ENCODE assay signal across 32 cellular contexts in genomic region chr3:37279858-37280257, GRCh38.
"Had no signal": no experiment of that assay in that cellular context is flagged by ENCODE, and none has a peak within 500 bp of the region (broad histone marks: within the 10 kb centered on the region; RNA-seq: fewer than 3 reads in every experiment).

No MANE protein-coding gene starts in this region.

- FAIRE-seq: TTC549 had no signal

- ATAC-seq: activated CD8-positive, alpha-beta memory T cell treated with anti-CD3 and anti-CD28 coated beads, Interleukin-2, amount 10 ng/mL, durations not matched to agents 7 days and 5 days; activated naive CD4-positive, alpha-beta T cell treated with anti-CD3 and anti-CD28 coated beads, Interleukin-2, amount 50 U/mL, for 72 hours; activated naive CD8-positive, alpha-beta T cell treated with anti-CD3 and anti-CD28 coated beads, Interleukin-2, amount 50 U/mL, for 24 hours; Panc1 had no signal

- H3K27ac ChIP-seq: brain microvascular endothelial cell, cardiac muscle cell, SJSA1 had no signal

- H3K9me3 ChIP-seq: MG63, SJSA1 had no signal

- H3K4me1 Mint-ChIP-seq: activated B cell treated with CpG ODN at 0.5 μM for 24 hours; activated CD8-positive, alpha-beta memory T cell treated with anti-CD3 and anti-CD28 coated beads, Interleukin-2, amount 10 ng/mL, durations not matched to agents 7 days and 5 days had no signal

- H3K4me3 Mint-ChIP-seq: activated B cell treated with CpG ODN at 0.5 μM for 24 hours; activated CD4-positive, alpha-beta T cell treated with anti-CD3 and anti-CD28 coated beads, Interleukin-2, amount 10 ng/mL, durations not matched to agents 24 days and 14 days; activated CD8-positive, alpha-beta memory T cell treated with anti-CD3 and anti-CD28 coated beads, Interleukin-2, amount 10 ng/mL, durations not matched to agents 7 days and 5 days; activated naive CD8-positive, alpha-beta T cell treated with anti-CD3 and anti-CD28 coated beads, Interleukin-2, amount 50 U/mL, for 24 hours; activated T-cell treated with anti-CD3 and anti-CD28 coated beads, Interleukin-2, amount 50 U/mL, for 24 hours; activated T-helper 1 cell treated with anti-CD3 and anti-CD28 coated beads, Interleukin-12 subunit alpha, Interleukin-12 subunit beta, Interleukin-2, Interleukin-4 antibody, amounts not matched to agents 30 ng/mL and 10 ng/mL and 1 ng/mL, durations not matched to agents 14 hours and 24 hours and 36 hours had no signal

- H3K36me3 ChIP-seq: MG63 had no signal

- H3K4me3 ChIP-seq: cardiac muscle cell, MG63, SJSA1 had no signal

- H3K27me3 Mint-ChIP-seq: activated B cell treated with CpG ODN at 0.5 μM for 24 hours; activated CD4-positive, alpha-beta T cell treated with anti-CD3 and anti-CD28 coated beads, Interleukin-2, amount 10 ng/mL, durations not matched to agents 24 days and 14 days; activated CD8-positive, alpha-beta memory T cell treated with anti-CD3 and anti-CD28 coated beads, Interleukin-2, amount 10 ng/mL, durations not matched to agents 7 days and 5 days; activated naive CD8-positive, alpha-beta T cell treated with anti-CD3 and anti-CD28 coated beads, Interleukin-2, amount 50 U/mL, for 24 hours; activated T-cell treated with anti-CD3 and anti-CD28 coated beads, Interleukin-2, amount 50 U/mL, for 24 hours had no signal

- H3K9me3 Mint-ChIP-seq: activated B cell treated with CpG ODN at 0.5 μM for 24 hours; activated CD4-positive, alpha-beta T cell treated with anti-CD3 and anti-CD28 coated beads, Interleukin-2, amount 10 ng/mL, durations not matched to agents 24 days and 14 days; activated naive CD4-positive, alpha-beta T cell treated with anti-CD3 and anti-CD28 coated beads, Interleukin-2, amount 50 U/mL, for 72 hours; activated naive CD8-positive, alpha-beta T cell treated with anti-CD3 and anti-CD28 coated beads, Interleukin-2, amount 50 U/mL, for 24 hours; activated T-cell treated with anti-CD3 and anti-CD28 coated beads, Interleukin-2, amount 50 U/mL, for 24 hours; activated T-helper 1 cell treated with anti-CD3 and anti-CD28 coated beads, Interleukin-12 subunit alpha, Interleukin-12 subunit beta, Interleukin-2, Interleukin-4 antibody, amounts not matched to agents 30 ng/mL and 10 ng/mL and 1 ng/mL, durations not matched to agents 14 hours and 24 hours and 36 hours had no signal

- H3K27ac Mint-ChIP-seq: activated B cell treated with CpG ODN at 0.5 μM for 24 hours; activated CD4-positive, alpha-beta T cell treated with anti-CD3 and anti-CD28 coated beads, Interleukin-2, amount 10 ng/mL, durations not matched to agents 24 days and 14 days; activated CD8-positive, alpha-beta memory T cell treated with anti-CD3 and anti-CD28 coated beads, Interleukin-2, amount 10 ng/mL, durations not matched to agents 7 days and 5 days; activated naive CD8-positive, alpha-beta T cell treated with anti-CD3 and anti-CD28 coated beads, Interleukin-2, amount 50 U/mL, for 24 hours; activated T-cell treated with anti-CD3 and anti-CD28 coated beads, Interleukin-2, amount 50 U/mL, for 24 hours; activated T-helper 1 cell treated with anti-CD3 and anti-CD28 coated beads, Interleukin-12 subunit alpha, Interleukin-12 subunit beta, Interleukin-2, Interleukin-4 antibody, amounts not matched to agents 30 ng/mL and 10 ng/mL and 1 ng/mL, durations not matched to agents 14 hours and 24 hours and 36 hours had no signal

- H3K27me3 ChIP-seq: brain microvascular endothelial cell, cardiac muscle cell, MG63, SJSA1 had no signal

- DNase-seq: activated B cell treated with CpG ODN at 0.5 μM for 24 hours; activated CD4-positive, alpha-beta T cell treated with anti-CD3 and anti-CD28 coated beads for 1 hour; activated CD4-positive, alpha-beta T cell treated with anti-CD3 and anti-CD28 coated beads, Interleukin-2, amount 10 ng/mL, durations not matched to agents 24 days and 14 days; activated CD4-positive, alpha-beta T cell treated with anti-CD3 and anti-CD28 coated beads, Interleukin-2, amount 50 U/mL, for 48 hours; activated CD8-positive, alpha-beta memory T cell treated with anti-CD3 and anti-CD28 coated beads, Interleukin-2, amount 10 ng/mL, durations not matched to agents 7 days and 5 days; activated effector memory CD4-positive, alpha-beta T cell treated with Interleukin-2 at 50 U/mL for 16 hours; activated naive CD4-positive, alpha-beta T cell; activated naive CD8-positive, alpha-beta T cell treated with anti-CD3 and anti-CD28 coated beads, Interleukin-2, amount 50 U/mL, for 24 hours; activated T-cell treated with anti-CD3 and anti-CD28 coated beads, Interleukin-2, amount 50 U/mL, for 24 hours; amniotic stem cell; brain microvascular endothelial cell; MG63; MV-4-11; NCI-H1092 treated with DMSO at 0.1 percent for 48 hours; NCI-H1417 treated with DMSO at 0.1 percent for 48 hours; NCI-H1694; NCI-H2029; NCI-H345; NCI-H510A; NCI-H526 treated with DMSO at 0.1 percent for 48 hours; NK-92 treated with Interleukin-12 subunit alpha and Interleukin-12 subunit beta, amount 100 ng/mL, for 24 hours; OCI-M1; RPMI8226; SHP77; T-helper 2 cell; T1000 had no signal
